8 cellular contexts compared by ENCODE assay signal in the genomic region with DNA sequence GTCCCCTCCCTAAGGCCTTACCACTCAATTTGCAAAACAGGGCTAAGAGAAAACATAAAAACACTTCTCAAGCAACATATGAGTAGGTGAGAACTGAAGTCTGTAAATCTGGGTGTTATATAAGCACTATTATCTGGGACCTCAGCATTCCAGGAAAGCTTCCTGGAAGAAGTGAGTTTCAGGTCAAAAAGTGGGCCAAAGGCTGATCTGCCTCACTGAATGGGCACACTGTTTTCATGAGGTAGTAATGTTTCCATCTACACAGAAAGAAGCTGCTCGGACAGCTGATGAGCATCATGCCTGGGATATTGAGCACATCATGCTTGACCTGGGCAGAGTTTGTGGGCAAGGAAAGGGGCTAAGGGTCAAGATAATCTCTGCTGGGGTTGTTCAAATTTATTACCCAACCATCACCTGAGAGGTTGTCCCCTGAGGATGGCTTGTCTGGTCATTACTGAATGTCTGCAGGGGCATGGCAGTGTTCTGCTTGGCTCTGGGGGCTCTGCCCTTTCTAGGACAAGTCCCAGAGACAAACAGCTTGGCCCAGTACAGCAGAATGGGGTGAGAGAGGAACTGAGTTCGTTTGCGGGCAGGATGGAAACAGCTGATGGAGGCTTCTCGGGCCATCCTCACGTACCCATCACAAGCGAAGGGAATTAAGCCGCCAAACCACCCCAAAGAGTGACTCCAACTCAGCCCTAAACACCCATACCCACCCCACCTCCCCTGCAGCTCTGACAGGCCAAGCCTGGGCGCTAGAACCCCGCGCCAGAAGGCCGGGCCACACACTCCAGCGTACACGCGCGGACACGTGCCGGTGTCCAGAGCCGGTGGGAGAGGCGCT. TPM values are rescaled to one million over a fixed set of nuclear protein-coding genes. Genes with fewer than 3 reads are reported as not detected.
DNase-seq lines count a peak whose midpoint lies in the region; ATAC-seq, FAIRE-seq and TF ChIP-seq lines count a peak whose summit lies in the region.

No MANE protein-coding gene starts in this region.

- H4K20me1 ChIP-seq in KMS-11 (ENCODE audit: insufficient read depth) (no peaks in the 10 kb centered on the region), Karpas-422 (ENCODE audit: insufficient read depth, low read depth, low read length) (0 out of 2 replicates have a peak, but pooled peaks cover 4% of the 10 kb centered on the region)

- peaks cover 17% of the 10 kb centered on the region; the same call in 1 of the 2 replicates for H3K79me2 ChIP-seq in KMS-11 (ENCODE audit: insufficient read depth, low read depth)
- no peaks in the 10 kb centered on the region for H3K79me2 ChIP-seq in Karpas-422 (ENCODE audit: low read length)

- H2AFZ ChIP-seq in KMS-11 (ENCODE audit: low read depth) (peak overlapping the region; percentile 82; the same call in 1 of the 2 replicates), Karpas-422 (ENCODE audit: low read length) (no peak overlapping the region)

- H3K27ac ChIP-seq in KMS-11 (no peak overlapping the region), Karpas-422 (ENCODE audit: low read length) (no peak overlapping the region)

- no peaks in the 10 kb centered on the region for H3K9me3 Mint-ChIP-seq in chondrocyte (ENCODE audit: low read depth)
- no peaks in the 10 kb centered on the region for H3K9me3 Mint-ChIP-seq in naive B cell

- no peak overlapping the region for H3K27ac Mint-ChIP-seq in chondrocyte (ENCODE audit: unreplicated experiment)
- peak overlapping the region in 4 of 6 donors; percentile 4 to 92 (median 58) for H3K27ac Mint-ChIP-seq in naive B cell

- H3K36me3 Mint-ChIP-seq in chondrocyte (ENCODE audit: low read depth): no peaks in the 10 kb centered on the region
- no peaks in the 10 kb centered on the region for H3K36me3 Mint-ChIP-seq in naive B cell

- ATAC-seq in naive B cell (ENCODE audit: low read depth in 2 of 2) (peak; percentile 13 to 17), HG02759 (IDR thresholded peaks at IDR 0.05; ENCODE audit: unreplicated experiment) (no peak)

- H3K4me1 Mint-ChIP-seq in chondrocyte (ENCODE audit: low read depth) (peaks cover 34% of the 10 kb centered on the region), naive B cell (peaks cover 14 to 46% (median 39%) of the 10 kb centered on the region in 3 donors)

- H3K36me3 ChIP-seq in KMS-11 (ENCODE audit: insufficient read depth): no peaks in the 10 kb centered on the region
- H3K36me3 ChIP-seq in Karpas-422 (ENCODE audit: insufficient read depth, low read length): no peaks in the 10 kb centered on the region

- DNase-seq in GM18507 (ENCODE audit: extremely low spot score, insufficient read length, low read depth) (no peak), chondrocyte (ENCODE audit: low spot score) (no peak), naive B cell (peak; percentile 25), Karpas-422 (no peak), G401 (ENCODE audit: low spot score) (no peak), middle frontal gyrus (ENCODE audit: extremely low spot score, low spot score) (no peak)

- H3K27me3 ChIP-seq in KMS-11 (ENCODE audit: insufficient read depth, low read depth) (no peaks in the 10 kb centered on the region), Karpas-422 (ENCODE audit: low read length) (0 out of 2 replicates have a peak, but pooled peaks cover 4% of the 10 kb centered on the region)

- H3K4me3 Mint-ChIP-seq in chondrocyte (ENCODE audit: unreplicated experiment) (peak overlapping the region; percentile 59), naive B cell (peak overlapping the region; percentile 78 to 95 (median 88))

- H3K9ac ChIP-seq in KMS-11: no peak overlapping the region
- H3K9ac ChIP-seq in Karpas-422 (ENCODE audit: low read length): no peak overlapping the region

- in situ Hi-C loops in G401 (cut with HindIII; ENCODE audit: low sequenced_read_pairs): no loop called here

- H3K27me3 Mint-ChIP-seq in chondrocyte (ENCODE audit: low read depth): no peaks in the 10 kb centered on the region
- peaks cover 0 to 5% (median 0%) of the 10 kb centered on the region in 3 donors for H3K27me3 Mint-ChIP-seq in naive B cell

- no peak for TF ChIP-seq CTCF in KMS-11 (conservative IDR thresholded peaks at IDR 0.05; ENCODE audit: low read depth, low read length)
- no peak for TF ChIP-seq CTCF in chondrocyte (IDR thresholded peaks at IDR 0.05)

- H3K4me2 ChIP-seq in KMS-11 (no peak overlapping the region), Karpas-422 (ENCODE audit: low read depth, low read length, poor library complexity, severe bottlenecking) (no peak overlapping the region)

- no peaks in the 10 kb centered on the region for H3K9me3 ChIP-seq in Karpas-422 (ENCODE audit: low read length)

- peak; percentile 33 for FAIRE-seq in GM18507 (lab: Jason Lieb, UNC)

- H3K4me1 ChIP-seq in KMS-11 (ENCODE audit: low read depth, poor library complexity, severe bottlenecking): peaks cover 22% of the 10 kb centered on the region
- peaks cover 13% of the 10 kb centered on the region for H3K4me1 ChIP-seq in Karpas-422 (ENCODE audit: low read length)

- no peak overlapping the region for H3K4me3 ChIP-seq in KMS-11 (IDR thresholded peaks at IDR 0.05; ENCODE audit: insufficient read depth, low read depth, low read length)
- no peak overlapping the region for H3K4me3 ChIP-seq in Karpas-422 (ENCODE audit: low read length)

- H3K9me2 ChIP-seq in Karpas-422 (replicated peaks; ENCODE audit: insufficient read depth, low read length): no peaks in the 10 kb centered on the region

RNA-seq across cellular contexts. Expression of gene SYNJ2, which starts 1.2 kb away (rescaled TPM):
- total RNA-seq in chondrocyte: 29.2 to 54.5 TPM (median 53.1 TPM) in 3 replicates
- polyA plus RNA-seq in naive B cell (ENCODE audit: low read depth in 6 of 6): 1 to 10 TPM; 2.4 to 9.5 (median 4.7) TPM
- total RNA-seq in Karpas-422 (2014; rRNA removed; shearing (Covaris generic); ENCODE audit: low replicate concordance): 0.04 TPM in 1 of 2 replicates, not detected in the other
- total RNA-seq in G401 (2014; rRNA removed; shearing (Covaris generic)): 12.2 and 16.9 TPM in 2 replicates

Comparison
In these comparisons a context has a peak if more than half of its experiments do, and no peak if none do; other contexts are left out.
1. RNA of gene SYNJ2, which starts 1.2 kb away (total RNA-seq): 29.2 to 54.5 TPM in chondrocyte and 12.2 to 16.9 TPM in G401; 0.04 TPM in Karpas-422; every median in the first group is over 10 times any median in the second.